2 cellular contexts compared by ENCODE assay signal in the genomic region with DNA sequence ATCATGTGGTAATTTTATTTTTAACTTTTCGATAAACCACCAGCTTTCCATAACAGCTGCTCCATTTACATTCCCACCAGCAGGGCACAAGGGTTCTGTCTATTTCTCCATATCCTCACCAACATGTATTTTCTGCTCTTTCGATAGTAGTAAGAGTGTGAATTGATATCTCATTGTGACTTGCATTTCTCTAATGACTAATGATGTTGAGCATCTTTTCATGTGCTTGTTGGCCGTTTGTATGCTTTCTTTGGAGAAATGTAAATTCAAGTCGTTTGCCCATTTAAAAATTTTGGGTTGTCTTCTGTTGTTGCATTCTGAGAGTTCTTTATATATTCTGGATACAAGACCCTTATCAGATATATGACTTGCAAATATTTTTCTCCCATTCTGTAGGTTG.
TF ChIP-seq lines count a peak whose summit lies in the region.

No MANE protein-coding gene starts in this region.

TF ChIP-seq in SK-N-SH, 30 proteins besides CTCF, POLR2A, EP300 and RAD21 (continued from another document):
- TF ChIP-seq, protein P1, sequence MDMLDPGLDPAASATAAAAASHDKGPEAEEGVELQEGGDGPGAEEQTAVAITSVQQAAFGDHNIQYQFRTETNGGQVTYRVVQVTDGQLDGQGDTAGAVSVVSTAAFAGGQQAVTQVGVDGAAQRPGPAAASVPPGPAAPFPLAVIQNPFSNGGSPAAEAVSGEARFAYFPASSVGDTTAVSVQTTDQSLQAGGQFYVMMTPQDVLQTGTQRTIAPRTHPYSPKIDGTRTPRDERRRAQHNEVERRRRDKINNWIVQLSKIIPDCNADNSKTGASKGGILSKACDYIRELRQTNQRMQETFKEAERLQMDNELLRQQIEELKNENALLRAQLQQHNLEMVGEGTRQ (IDR thresholded peaks at IDR 0.05; ENCODE audit: borderline replicate concordance, low read depth, low read length): no peak
- TF ChIP-seq, protein P2, sequence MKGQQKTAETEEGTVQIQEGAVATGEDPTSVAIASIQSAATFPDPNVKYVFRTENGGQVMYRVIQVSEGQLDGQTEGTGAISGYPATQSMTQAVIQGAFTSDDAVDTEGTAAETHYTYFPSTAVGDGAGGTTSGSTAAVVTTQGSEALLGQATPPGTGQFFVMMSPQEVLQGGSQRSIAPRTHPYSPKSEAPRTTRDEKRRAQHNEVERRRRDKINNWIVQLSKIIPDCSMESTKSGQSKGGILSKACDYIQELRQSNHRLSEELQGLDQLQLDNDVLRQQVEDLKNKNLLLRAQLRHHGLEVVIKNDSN (IDR thresholded peaks at IDR 0.05; ENCODE audit: borderline replicate concordance, low read depth): no peak
- no peak for TF ChIP-seq RFX5 (IDR thresholded peaks at IDR 0.05; ENCODE audit: low read length)

TF ChIP-seq in SK-N-SH treated with all-trans-retinoic acid at 6 μM for 48 hours, 23 proteins besides CTCF, POLR2A, EP300 and RAD21 (continued from another document):
- TF ChIP-seq, protein P3, sequence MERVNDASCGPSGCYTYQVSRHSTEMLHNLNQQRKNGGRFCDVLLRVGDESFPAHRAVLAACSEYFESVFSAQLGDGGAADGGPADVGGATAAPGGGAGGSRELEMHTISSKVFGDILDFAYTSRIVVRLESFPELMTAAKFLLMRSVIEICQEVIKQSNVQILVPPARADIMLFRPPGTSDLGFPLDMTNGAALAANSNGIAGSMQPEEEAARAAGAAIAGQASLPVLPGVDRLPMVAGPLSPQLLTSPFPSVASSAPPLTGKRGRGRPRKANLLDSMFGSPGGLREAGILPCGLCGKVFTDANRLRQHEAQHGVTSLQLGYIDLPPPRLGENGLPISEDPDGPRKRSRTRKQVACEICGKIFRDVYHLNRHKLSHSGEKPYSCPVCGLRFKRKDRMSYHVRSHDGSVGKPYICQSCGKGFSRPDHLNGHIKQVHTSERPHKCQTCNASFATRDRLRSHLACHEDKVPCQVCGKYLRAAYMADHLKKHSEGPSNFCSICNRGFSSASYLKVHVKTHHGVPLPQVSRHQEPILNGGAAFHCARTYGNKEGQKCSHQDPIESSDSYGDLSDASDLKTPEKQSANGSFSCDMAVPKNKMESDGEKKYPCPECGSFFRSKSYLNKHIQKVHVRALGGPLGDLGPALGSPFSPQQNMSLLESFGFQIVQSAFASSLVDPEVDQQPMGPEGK (CRISPR knock-in tag; IDR thresholded peaks at IDR 0.05; ENCODE audit: borderline replicate concordance): no peak
- TF ChIP-seq BACH2 (CRISPR knock-in tag; IDR thresholded peaks at IDR 0.05; ENCODE audit: borderline replicate concordance) (no peak), ARNTL (CRISPR knock-in tag; IDR thresholded peaks at IDR 0.05; ENCODE audit: borderline replicate concordance, low read depth) (no peak), TOX (CRISPR knock-in tag; IDR thresholded peaks at IDR 0.05; ENCODE audit: borderline replicate concordance) (no peak), SNAI2 (CRISPR knock-in tag; IDR thresholded peaks at IDR 0.05) (no peak), CSDC2 (CRISPR knock-in tag; IDR thresholded peaks at IDR 0.05) (no peak), ISL1 (CRISPR knock-in tag; IDR thresholded peaks at IDR 0.05) (no peak), ESRRG (CRISPR knock-in tag; IDR thresholded peaks at IDR 0.05) (no peak), GLIS3 (CRISPR knock-in tag; IDR thresholded peaks at IDR 0.05) (no peak), ZNF8 (CRISPR knock-in tag; IDR thresholded peaks at IDR 0.05) (no peak)
- TF ChIP-seq, protein P4, sequence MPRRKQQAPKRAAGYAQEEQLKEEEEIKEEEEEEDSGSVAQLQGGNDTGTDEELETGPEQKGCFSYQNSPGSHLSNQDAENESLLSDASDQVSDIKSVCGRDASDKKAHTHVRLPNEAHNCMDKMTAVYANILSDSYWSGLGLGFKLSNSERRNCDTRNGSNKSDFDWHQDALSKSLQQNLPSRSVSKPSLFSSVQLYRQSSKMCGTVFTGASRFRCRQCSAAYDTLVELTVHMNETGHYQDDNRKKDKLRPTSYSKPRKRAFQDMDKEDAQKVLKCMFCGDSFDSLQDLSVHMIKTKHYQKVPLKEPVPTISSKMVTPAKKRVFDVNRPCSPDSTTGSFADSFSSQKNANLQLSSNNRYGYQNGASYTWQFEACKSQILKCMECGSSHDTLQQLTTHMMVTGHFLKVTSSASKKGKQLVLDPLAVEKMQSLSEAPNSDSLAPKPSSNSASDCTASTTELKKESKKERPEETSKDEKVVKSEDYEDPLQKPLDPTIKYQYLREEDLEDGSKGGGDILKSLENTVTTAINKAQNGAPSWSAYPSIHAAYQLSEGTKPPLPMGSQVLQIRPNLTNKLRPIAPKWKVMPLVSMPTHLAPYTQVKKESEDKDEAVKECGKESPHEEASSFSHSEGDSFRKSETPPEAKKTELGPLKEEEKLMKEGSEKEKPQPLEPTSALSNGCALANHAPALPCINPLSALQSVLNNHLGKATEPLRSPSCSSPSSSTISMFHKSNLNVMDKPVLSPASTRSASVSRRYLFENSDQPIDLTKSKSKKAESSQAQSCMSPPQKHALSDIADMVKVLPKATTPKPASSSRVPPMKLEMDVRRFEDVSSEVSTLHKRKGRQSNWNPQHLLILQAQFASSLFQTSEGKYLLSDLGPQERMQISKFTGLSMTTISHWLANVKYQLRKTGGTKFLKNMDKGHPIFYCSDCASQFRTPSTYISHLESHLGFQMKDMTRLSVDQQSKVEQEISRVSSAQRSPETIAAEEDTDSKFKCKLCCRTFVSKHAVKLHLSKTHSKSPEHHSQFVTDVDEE (CRISPR knock-in tag; IDR thresholded peaks at IDR 0.05): no peak
- TF ChIP-seq, protein P5, sequence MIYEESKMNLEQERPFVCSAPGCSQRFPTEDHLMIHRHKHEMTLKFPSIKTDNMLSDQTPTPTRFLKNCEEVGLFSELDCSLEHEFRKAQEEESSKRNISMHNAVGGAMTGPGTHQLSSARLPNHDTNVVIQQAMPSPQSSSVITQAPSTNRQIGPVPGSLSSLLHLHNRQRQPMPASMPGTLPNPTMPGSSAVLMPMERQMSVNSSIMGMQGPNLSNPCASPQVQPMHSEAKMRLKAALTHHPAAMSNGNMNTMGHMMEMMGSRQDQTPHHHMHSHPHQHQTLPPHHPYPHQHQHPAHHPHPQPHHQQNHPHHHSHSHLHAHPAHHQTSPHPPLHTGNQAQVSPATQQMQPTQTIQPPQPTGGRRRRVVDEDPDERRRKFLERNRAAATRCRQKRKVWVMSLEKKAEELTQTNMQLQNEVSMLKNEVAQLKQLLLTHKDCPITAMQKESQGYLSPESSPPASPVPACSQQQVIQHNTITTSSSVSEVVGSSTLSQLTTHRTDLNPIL (CRISPR knock-in tag; IDR thresholded peaks at IDR 0.05; ENCODE audit: low read depth): no peak
TF ChIP-seq in SK-N-SH treated with all-trans-retinoic acid at 6 μM for 48 hours: peak in this region for 0.
